In the genomic region with DNA sequence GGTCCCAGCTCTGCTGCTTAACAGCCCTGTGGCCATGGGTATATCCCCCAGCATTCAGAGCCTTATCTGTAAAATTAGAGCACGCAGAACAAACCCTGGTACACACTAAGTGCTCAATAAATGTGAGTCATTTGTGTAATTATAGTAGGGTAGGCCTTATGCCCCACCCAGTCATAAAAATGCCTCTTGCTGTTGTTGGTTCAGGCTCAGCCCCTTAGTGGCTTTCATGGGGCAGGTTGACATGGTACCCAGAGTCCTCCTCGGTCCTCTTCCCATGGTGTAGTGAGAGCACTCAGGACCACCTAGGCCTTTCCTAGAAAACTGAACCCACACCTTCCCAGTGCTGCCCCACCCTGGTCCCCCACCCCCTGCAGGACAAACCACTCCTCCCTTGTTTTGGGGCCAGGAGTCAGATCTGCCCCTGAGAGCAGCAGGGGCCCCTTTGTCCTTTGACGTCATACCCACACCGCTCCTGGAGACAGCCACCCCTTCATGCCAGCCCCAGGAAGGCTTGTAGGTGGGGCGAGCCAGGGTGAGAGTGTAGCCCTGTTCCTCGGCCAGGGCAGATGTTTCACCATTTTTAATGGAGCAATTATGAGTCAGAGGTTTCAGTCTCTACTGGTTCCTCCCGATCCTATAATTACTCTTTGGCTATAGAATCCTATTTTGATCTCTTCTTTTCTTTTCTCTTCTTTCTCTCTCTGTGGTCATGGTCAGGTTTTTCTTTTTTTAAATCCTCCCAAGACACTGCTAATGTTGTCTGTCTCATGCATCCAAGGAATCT, we compare ENCODE assay signal across 8 cellular contexts. TPM values are rescaled to one million over a fixed set of nuclear protein-coding genes. Genes with fewer than 3 reads are reported as not detected.
DNase-seq lines count a peak whose midpoint lies in the region; ATAC-seq, FAIRE-seq and TF ChIP-seq lines count a peak whose summit lies in the region.

No MANE protein-coding gene starts in this region.

- TF ChIP-seq CTCF in LNCaP clone FGC (IDR thresholded peaks at IDR 0.05; ENCODE audit: control insufficient read depth, extremely low read depth, insufficient read depth), result no peak
- no peak for TF ChIP-seq CTCF in VCaP (conservative IDR thresholded peaks at IDR 0.05)
- no peak for TF ChIP-seq CTCF in fibroblast of lung (conservative IDR thresholded peaks at IDR 0.05 in 1 of 2, IDR thresholded peaks at IDR 0.05 in 1 of 2; ENCODE audit: low read depth in 1 of 2, low read length in 2 of 2)
- TF ChIP-seq CTCF in pancreas (IDR thresholded peaks at IDR 0.05), result no peak

- peak; percentile 19 to 40 (median 25) for ATAC-seq in pancreas

- H3K36me3 ChIP-seq in fibroblast of lung (ENCODE audit: control insufficient read depth, insufficient read depth, low read length), result peaks cover 6% of the 10 kb centered on the region
- H3K36me3 ChIP-seq in pancreas, result no peaks in the 10 kb centered on the region
- 0 out of 2 replicates have a peak, but pooled peaks cover 3% of the 10 kb centered on the region for H3K36me3 ChIP-seq in Karpas-422 (ENCODE audit: insufficient read depth, low read length)

- 47 to 49% methylated on average over 7 of the region's 7 CpGs for WGBS in pancreas, 2 donors

- peaks cover 91% of the 10 kb centered on the region for H3K79me2 ChIP-seq in fibroblast of lung (ENCODE audit: control insufficient read depth, insufficient read depth, low read length)
- H3K79me2 ChIP-seq in Karpas-422 (ENCODE audit: low read length), result peaks cover 97% of the 10 kb centered on the region

- FAIRE-seq in pancreas (lab: Jason Lieb, UNC) (no peak), frontal cortex (lab: Jason Lieb, UNC) (no peak)

- H3K27me3 ChIP-seq in fibroblast of lung (ENCODE audit: control insufficient read depth, insufficient read depth, low read length), result no peaks in the 10 kb centered on the region
- no peaks in the 10 kb centered on the region for H3K27me3 ChIP-seq in pancreas
- H3K27me3 ChIP-seq in Karpas-422 (ENCODE audit: low read length), result no peaks in the 10 kb centered on the region

- H3K9ac ChIP-seq in fibroblast of lung (ENCODE audit: insufficient read depth, low read length), result peak overlapping the region; percentile 29
- no peak overlapping the region for H3K9ac ChIP-seq in Karpas-422 (ENCODE audit: low read length)

- H3K27ac ChIP-seq in VCaP (0 out of 2 replicates have a peak overlapping the region, but pooled peaks have one; percentile 9), fibroblast of lung (ENCODE audit: insufficient read depth, low read length) (peak overlapping the region; percentile 93), pancreas (peak overlapping the region; percentile 89 to 99 (median 96)), Karpas-422 (ENCODE audit: low read length) (no peak overlapping the region)

- intact Hi-C loops in pancreas (cut with DNase I), result no loop called here

- H3K4me2 ChIP-seq in fibroblast of lung (ENCODE audit: extremely low read depth, insufficient read depth, low read length) (peak overlapping the region; percentile 60), Karpas-422 (ENCODE audit: low read depth, low read length, poor library complexity, severe bottlenecking) (no peak overlapping the region)

- H2AFZ ChIP-seq in fibroblast of lung (ENCODE audit: low read length) (no peak overlapping the region), Karpas-422 (ENCODE audit: low read length) (no peak overlapping the region)

- no peaks in the 10 kb centered on the region for H3K9me2 ChIP-seq in Karpas-422 (replicated peaks; ENCODE audit: insufficient read depth, low read length)

- H4K20me1 ChIP-seq in fibroblast of lung (ENCODE audit: control insufficient read depth, extremely low read depth, insufficient read depth, low read length) (no peaks in the 10 kb centered on the region), Karpas-422 (ENCODE audit: insufficient read depth, low read depth, low read length) (0 out of 2 replicates have a peak, but pooled peaks cover 7% of the 10 kb centered on the region)

- peak; percentile 95 for DNase-seq in EH (ENCODE audit: low read depth)
- peak; percentile 40 for DNase-seq in LNCaP clone FGC (ENCODE audit: low read depth)
- peak; percentile 89 to 95 for DNase-seq in fibroblast of lung (ENCODE audit: low read depth in 2 of 2)
- peak in 3 of 6 donors; percentile 37 to 61 (median 53) for DNase-seq in pancreas
- DNase-seq in Karpas-422, result no peak
- no peak for DNase-seq in frontal cortex (ENCODE audit: low spot score in 2 of 2)
- no peak for DNase-seq in effector CD4-positive, alpha-beta T cell

- H3K4me3 ChIP-seq in LNCaP clone FGC (ENCODE audit: low read depth, low read length) (peak overlapping the region; percentile 1; the same call in 1 of the 2 replicates), fibroblast of lung (replicated peaks in 1 of 4; ENCODE audit: control extremely low read depth in 1 of 4, insufficient read depth in 1 of 4, low read depth in 3 of 4, low read length in 4 of 4) (peak overlapping the region in 2 of 4 experiments; percentile 4 to 31), pancreas (no peak overlapping the region), Karpas-422 (ENCODE audit: low read length) (no peak overlapping the region)

- H3K4me1 ChIP-seq in fibroblast of lung (ENCODE audit: control insufficient read depth, extremely low read depth, insufficient read depth, low read length), result peaks cover 51% of the 10 kb centered on the region
- peaks cover 53 to 78% (median 73%) of the 10 kb centered on the region in 3 donors for H3K4me1 ChIP-seq in pancreas
- peaks cover 33% of the 10 kb centered on the region for H3K4me1 ChIP-seq in Karpas-422 (ENCODE audit: low read length)

- H3K9me3 ChIP-seq in fibroblast of lung (ENCODE audit: control insufficient read depth, insufficient read depth, low read depth, low read length), result no peaks in the 10 kb centered on the region
- H3K9me3 ChIP-seq in pancreas, result no peaks in the 10 kb centered on the region
- no peaks in the 10 kb centered on the region for H3K9me3 ChIP-seq in Karpas-422 (ENCODE audit: low read length)

RNA-seq across cellular contexts. Expression of a gene that starts 36.8 kb away (rescaled TPM):
- 65.0 and 127 TPM in 2 replicates for total RNA-seq in fibroblast of lung
- 363 and 683 TPM in 2 replicates for polyA plus RNA-seq in fibroblast of lung
- 608 and 1,180 TPM in 2 replicates for polyA plus RNA-seq in fibroblast of lung (2012)
- 641 and 1,577 TPM in 2 replicates for polyA minus RNA-seq in fibroblast of lung (ENCODE audit: low replicate concordance)
- total RNA-seq in pancreas, result 100 to 1,000 TPM; 137 to 284 (median 189) TPM
- 100 to 1,000 TPM in 1 of 2 donors, 10 to 100 TPM in 1; 98.2 to 195 TPM for polyA plus RNA-seq in pancreas
- total RNA-seq in Karpas-422 (2014; rRNA removed; shearing (Covaris generic); ENCODE audit: low replicate concordance), result 54.6 and 106 TPM in 2 replicates
- total RNA-seq in frontal cortex, result 50.1 TPM

Comparison
In these comparisons a context has a peak if more than half of its experiments do, and no peak if none do; other contexts are left out.
1. DNase-seq: peak in EH (single experiment), LNCaP clone FGC (single experiment) and fibroblast of lung (2 of 2); none in Karpas-422 (single experiment), frontal cortex (0 of 2) and effector CD4-positive, alpha-beta T cell (single experiment).